29 cellular contexts compared by ENCODE assay signal in the genomic region with DNA sequence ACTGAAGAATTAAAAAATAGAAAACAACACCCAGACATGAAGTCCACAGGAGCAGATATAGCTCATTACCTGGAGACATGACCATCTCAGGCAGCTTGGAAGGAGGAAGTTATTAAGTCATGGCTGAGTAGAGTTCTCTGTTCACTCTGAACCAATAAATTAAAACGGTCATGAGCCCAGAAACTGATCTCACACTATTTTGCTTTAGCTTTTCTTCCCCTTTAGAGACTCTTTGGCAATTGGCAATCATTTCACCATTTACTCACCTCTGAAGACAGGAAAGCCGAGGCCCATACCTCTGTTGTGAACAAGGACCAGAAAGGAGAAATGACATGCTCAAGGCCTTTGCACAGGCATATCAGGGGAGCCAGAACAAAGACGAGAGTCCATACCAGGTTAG. TPM values are rescaled to one million over a fixed set of nuclear protein-coding genes. Genes with fewer than 3 reads are reported as not detected.
A peak's percentile ranks its signal among the peaks of the same experiment; 100 is the strongest.
DNase-seq lines count a peak whose midpoint lies in the region; ATAC-seq and TF ChIP-seq lines count a peak whose summit lies in the region.
"Had no signal": no experiment of that assay in that cellular context is flagged by ENCODE, and none has a peak within 500 bp of the region (broad histone marks: within the 10 kb centered on the region; RNA-seq: fewer than 3 reads in every experiment).

No MANE protein-coding gene starts in this region.

- H3K27me3 Mint-ChIP-seq in T-cell: peaks cover 24 to 30% of the 10 kb centered on the region in 2 donors
- H3K27me3 Mint-ChIP-seq in stimulated activated naive B cell treated with anti-CD40 and anti-IgM and Interleukin-4, amounts not matched to agents 10 μg/mL and 1 μg/mL and 100 μg/mL, for 72 hours: peaks cover 22 to 40% of the 10 kb centered on the region in 2 donors

- no peaks in the 10 kb centered on the region for H3K9me3 Mint-ChIP-seq in T-cell
- no peaks in the 10 kb centered on the region for H3K9me3 Mint-ChIP-seq in stimulated activated naive B cell treated with anti-CD40 and anti-IgM and Interleukin-4, amounts not matched to agents 10 μg/mL and 1 μg/mL and 100 μg/mL, for 72 hours
- H3K9me3 Mint-ChIP-seq: activated CD4-positive, alpha-beta T cell treated with anti-CD3 and anti-CD28 coated beads, Interleukin-2, amount 10 ng/mL, durations not matched to agents 7 days and 5 days; activated naive CD4-positive, alpha-beta T cell treated with anti-CD3 and anti-CD28 coated beads, Interleukin-2, amount 50 U/mL, for 24 hours; endodermal cell had no signal

- DNase-seq in left kidney (ENCODE audit: low read depth, low spot score): peak; percentile 49
- no peak for DNase-seq in T-cell
- no peak for DNase-seq in omental fat pad (ENCODE audit: low spot score)
- DNase-seq in stimulated activated naive B cell treated with anti-CD40 and anti-IgM and Interleukin-4, amounts not matched to agents 10 μg/mL and 1 μg/mL and 100 μg/mL, for 72 hours: no peak
- DNase-seq in hippocampal formation (lab: John Stamatoyannopoulos, UW): no peak
- DNase-seq: ACHN; activated CD4-positive, alpha-beta T cell treated with anti-CD3 and anti-CD28 coated beads, Interleukin-2, amount 10 ng/mL, durations not matched to agents 7 days and 5 days; cortex of kidney; DMS53; endodermal cell; esophagus squamous epithelium; GOT3; immature natural killer cell; Karpas-422; left ventricle myocardium superior; naive B cell; NCI-H1092; NCI-H187 treated with DMSO at 0.1 percent for 48 hours; ovary; SK-N-SH; WERI-Rb-1 had no signal

- no peaks in the 10 kb centered on the region for H3K36me3 Mint-ChIP-seq in T-cell
- no peaks in the 10 kb centered on the region for H3K36me3 Mint-ChIP-seq in stimulated activated naive B cell treated with anti-CD40 and anti-IgM and Interleukin-4, amounts not matched to agents 10 μg/mL and 1 μg/mL and 100 μg/mL, for 72 hours
- H3K36me3 Mint-ChIP-seq: activated naive CD4-positive, alpha-beta T cell treated with anti-CD3 and anti-CD28 coated beads, Interleukin-2, amount 50 U/mL, for 24 hours; immature natural killer cell; naive B cell had no signal

- no peak for TF ChIP-seq CTCF in omental fat pad (IDR thresholded peaks at IDR 0.05)

- no peaks in the 10 kb centered on the region for H3K4me1 Mint-ChIP-seq in T-cell
- H3K4me1 Mint-ChIP-seq in stimulated activated naive B cell treated with anti-CD40 and anti-IgM and Interleukin-4, amounts not matched to agents 10 μg/mL and 1 μg/mL and 100 μg/mL, for 72 hours: peaks cover 0 to 2% of the 10 kb centered on the region in 2 donors
- H3K4me1 Mint-ChIP-seq: activated CD4-positive, alpha-beta T cell treated with anti-CD3 and anti-CD28 coated beads, Interleukin-2, amount 10 ng/mL, durations not matched to agents 7 days and 5 days; activated naive CD4-positive, alpha-beta T cell treated with anti-CD3 and anti-CD28 coated beads, Interleukin-2, amount 50 U/mL, for 24 hours; immature natural killer cell had no signal

- POLR2A ChIA-PET in T-cell (lab: Charles Lee): no interaction called here

- H3K4me3 Mint-ChIP-seq in T-cell: no peak overlapping the region
- H3K4me3 Mint-ChIP-seq in stimulated activated naive B cell treated with anti-CD40 and anti-IgM and Interleukin-4, amounts not matched to agents 10 μg/mL and 1 μg/mL and 100 μg/mL, for 72 hours: no peak overlapping the region
- H3K4me3 Mint-ChIP-seq: activated CD4-positive, alpha-beta T cell treated with anti-CD3 and anti-CD28 coated beads, Interleukin-2, amount 10 ng/mL, durations not matched to agents 7 days and 5 days; activated naive CD4-positive, alpha-beta T cell treated with anti-CD3 and anti-CD28 coated beads, Interleukin-2, amount 50 U/mL, for 24 hours; endodermal cell; immature natural killer cell; naive B cell had no signal

- CTCF ChIA-PET in T-cell (lab: Charles Lee): no interaction called here

- ATAC-seq in GM18511 (IDR thresholded peaks at IDR 0.05; ENCODE audit: unreplicated experiment) (peak; percentile 48), GM21786 (IDR thresholded peaks at IDR 0.05; ENCODE audit: unreplicated experiment) (peak; percentile 51), HG03571 (IDR thresholded peaks at IDR 0.05; ENCODE audit: unreplicated experiment) (peak; percentile 35), T-cell (replicated peaks in 1 of 4) (no peak), omental fat pad (ENCODE audit: low FRiP score) (no peak)
- no peak for ATAC-seq in stimulated activated naive B cell treated with anti-CD40 and anti-IgM and Interleukin-4, amounts not matched to agents 10 μg/mL and 1 μg/mL and 100 μg/mL, for 72 hours (replicated peaks)
- ATAC-seq: left ventricle myocardium superior had no signal

- no peak overlapping the region for H3K27ac Mint-ChIP-seq in T-cell
- H3K27ac Mint-ChIP-seq in stimulated activated naive B cell treated with anti-CD40 and anti-IgM and Interleukin-4, amounts not matched to agents 10 μg/mL and 1 μg/mL and 100 μg/mL, for 72 hours: no peak overlapping the region
- H3K27ac Mint-ChIP-seq: activated CD4-positive, alpha-beta T cell treated with anti-CD3 and anti-CD28 coated beads, Interleukin-2, amount 10 ng/mL, durations not matched to agents 7 days and 5 days; activated naive CD4-positive, alpha-beta T cell treated with anti-CD3 and anti-CD28 coated beads, Interleukin-2, amount 50 U/mL, for 24 hours; endodermal cell; immature natural killer cell; naive B cell had no signal

RNA-seq across cellular contexts. Expression of a gene that starts 26.6 kb away (rescaled TPM):
- total RNA-seq in T-cell (under 1 TPM in 3 of 5 donors, not detected in 2; 0.18 to 0.47 (median 0.23) TPM), omental fat pad (not detected)
- total RNA-seq: activated CD4-positive, alpha-beta T cell treated with anti-CD3 and anti-CD28 coated beads, Interleukin-2, amount 10 ng/mL, durations not matched to agents 7 days and 5 days; frontal cortex; left ventricle myocardium superior; OCI-LY7; smooth muscle cell; suprapubic skin had no signal

Comparison
In these comparisons a context has a peak if more than half of its experiments do, and no peak if none do; other contexts are left out.
1. ATAC-seq: peak in GM18511 (single experiment), GM21786 (single experiment) and HG03571 (single experiment); none in T-cell (0 of 4), omental fat pad (single experiment) and stimulated activated naive B cell treated with anti-CD40 and anti-IgM and Interleukin-4, amounts not matched to agents 10 μg/mL and 1 μg/mL and 100 μg/mL, for 72 hours (0 of 2).